ENCODE assay signal across 12 cellular contexts in genomic region chr1:59076612-59077011, GRCh38.
DNase-seq lines count a peak whose midpoint lies in the region; ATAC-seq, FAIRE-seq and TF ChIP-seq lines count a peak whose summit lies in the region.
"Had no signal": no experiment of that assay in that cellular context is flagged by ENCODE, and none has a peak within 500 bp of the region (broad histone marks: within the 10 kb centered on the region; RNA-seq: fewer than 3 reads in every experiment).

No MANE protein-coding gene starts in this region.

- peak; percentile 22; the same call in 1 of the 3 replicates for TF ChIP-seq CTCF in A549 (IDR thresholded peaks at IDR 0.05)
- no peak for TF ChIP-seq CTCF in endodermal cell (conservative IDR thresholded peaks at IDR 0.05)

- no peaks in the 10 kb centered on the region for H3K36me3 Mint-ChIP-seq in endodermal cell (ENCODE audit: low read depth)
- H3K36me3 Mint-ChIP-seq in T-cell: no peaks in the 10 kb centered on the region

- 78% methylated on average over 1 of the region's 1 CpG for WGBS in A549 (ENCODE audit: missing lambda C conversion rate)
- no CpG with 5 or more reads among the region's 1 CpG for WGBS in iPS DF 6.9 (ENCODE audit: insufficient coverage, insufficient read length)
- WGBS in endodermal cell (ENCODE audit: insufficient coverage in 1 of 2, insufficient read length in 1 of 2), 2 experiments: 95 to 100% methylated on average over 1 of the region's 1 CpG

- H3K9ac ChIP-seq in endodermal cell (ENCODE audit: extremely low read depth, low read length, poor library complexity, severe bottlenecking): no peak overlapping the region

- POLR2A ChIA-PET in A549 (lab: Yijun Ruan, JAX) (no interaction called here), T-cell (lab: Charles Lee) (no interaction called here)

- H3K4me2 ChIP-seq in A549: no peak overlapping the region

- no peak for FAIRE-seq in A549 (lab: Jason Lieb, UNC)
- FAIRE-seq in HTR-8/SVneo (lab: Jason Lieb, UNC): no peak
- FAIRE-seq: colon had no signal

- DNase-seq in A549 (ENCODE audit: low read depth in 1 of 2, low spot score in 1 of 2) (peak in 1 of 2 experiments; percentile 9), HTR-8/SVneo (ENCODE audit: insufficient read length, low spot score) (peak; percentile 13), amniotic epithelial cell (ENCODE audit: low read depth) (peak; percentile 69), iPS DF 6.9 (ENCODE audit: low read depth, low spot score) (no peak), endodermal cell (no peak), T-cell (no peak)
- DNase-seq in activated CD4-positive, CD25-positive, alpha-beta regulatory T cell (lab: John Stamatoyannopoulos, UW): no peak
- DNase-seq: left cardiac atrium; MG63; stimulated activated CD4-positive, alpha-beta T cell treated with anti-CD3 and anti-CD28 coated beads, Interleukin-12 subunit alpha, Interleukin-12 subunit beta, amount 100 ng/mL, for 4 hours had no signal

- CTCF ChIA-PET in A549 (lab: Yijun Ruan, JAX) (interaction anchor here (0.7 to 1.8 kb wide), 9 partner anchors 11 to 293 kb away, joined by 3 to 6 read pairs (median 3); partner anchors contain the start of gene JUN), T-cell (lab: Charles Lee) (no interaction called here)

- ATAC-seq in A549 (peak; percentile 34 to 66; a peak in 4 of 6 replicates), GM18502 (IDR thresholded peaks at IDR 0.05; ENCODE audit: poor library complexity, unreplicated experiment) (no peak), T-cell (replicated peaks in 1 of 4) (no peak)

- H3K4me3 ChIP-seq in A549: no peak overlapping the region
- no peak overlapping the region for H3K4me3 ChIP-seq in iPS DF 6.9 (ENCODE audit: low read length)
- no peak overlapping the region for H3K4me3 ChIP-seq in endodermal cell (ENCODE audit: low read length)
- H3K4me3 ChIP-seq: MG63 had no signal

- TF ChIP-seq EP300 in A549 (IDR thresholded peaks at IDR 0.05): no peak

- peak overlapping the region in 1 of 2 experiments; percentile 46; a peak in 1 of 6 replicates for H3K27ac ChIP-seq in A549
- peak overlapping the region; percentile 100 for H3K27ac ChIP-seq in iPS DF 6.9 (ENCODE audit: low read length)
- H3K27ac ChIP-seq in endodermal cell (ENCODE audit: low read depth, low read length): no peak overlapping the region

- peak; percentile 36; a peak in 4 of 5 replicates for TF ChIP-seq RAD21 in A549 (conservative IDR thresholded peaks at IDR 0.05 in 1 of 2, IDR thresholded peaks at IDR 0.05 in 1 of 2)

- H3K9me3 ChIP-seq in A549 (no peaks in the 10 kb centered on the region), iPS DF 6.9 (ENCODE audit: control insufficient read depth, insufficient read depth, low read length) (no peaks in the 10 kb centered on the region), endodermal cell (ENCODE audit: control insufficient read depth, low read length) (no peaks in the 10 kb centered on the region)
- H3K9me3 ChIP-seq: MG63 had no signal

- H3K9me3 Mint-ChIP-seq in endodermal cell (no peaks in the 10 kb centered on the region), T-cell (no peaks in the 10 kb centered on the region)

- no peak overlapping the region for H3K27ac Mint-ChIP-seq in endodermal cell
- H3K27ac Mint-ChIP-seq in T-cell: no peak overlapping the region

- H3K36me3 ChIP-seq in iPS DF 6.9 (ENCODE audit: control insufficient read depth, insufficient read depth, low read length): no peaks in the 10 kb centered on the region
- H3K36me3 ChIP-seq in endodermal cell (ENCODE audit: control insufficient read depth, insufficient read depth, low read length): no peaks in the 10 kb centered on the region
- H3K36me3 ChIP-seq: MG63 had no signal

- H3K27me3 ChIP-seq in iPS DF 6.9 (ENCODE audit: control insufficient read depth, insufficient read depth, low read length) (no peaks in the 10 kb centered on the region), endodermal cell (ENCODE audit: control insufficient read depth, insufficient read depth, low read length, poor library complexity, severe bottlenecking) (peaks cover 30% of the 10 kb centered on the region)
- H3K27me3 ChIP-seq: MG63 had no signal

- H3K4me1 ChIP-seq in A549 (no peaks in the 10 kb centered on the region), iPS DF 6.9 (ENCODE audit: control insufficient read depth, insufficient read depth, low read length) (peaks cover 7% of the 10 kb centered on the region; the same call in 1 of the 2 replicates), endodermal cell (ENCODE audit: control insufficient read depth, insufficient read depth, low read length) (peaks cover 12% of the 10 kb centered on the region)

- H3K4me3 Mint-ChIP-seq in endodermal cell: no peak overlapping the region
- no peak overlapping the region for H3K4me3 Mint-ChIP-seq in T-cell

- H3K4me1 Mint-ChIP-seq in endodermal cell (peaks cover 70% of the 10 kb centered on the region), T-cell (peaks cover 11 to 19% (median 18%) of the 10 kb centered on the region in 3 donors)

- peaks cover 36% of the 10 kb centered on the region for H3K27me3 Mint-ChIP-seq in endodermal cell (ENCODE audit: insufficient read depth)
- peaks cover 0 to 4% of the 10 kb centered on the region in 2 donors for H3K27me3 Mint-ChIP-seq in T-cell

- no peak for TF ChIP-seq POLR2A in A549 (IDR thresholded peaks at IDR 0.05; ENCODE audit: low read length)

TF ChIP-seq in A549, 52 proteins besides CTCF, POLR2A, EP300 and RAD21:
- TF ChIP-seq SMC3 (IDR thresholded peaks at IDR 0.05) (peak; percentile 43; the same call in 1 of the 3 replicates), NR3C1 (IDR thresholded peaks at IDR 0.05) (no peak)
TF ChIP-seq in A549: peak in this region for 1.

Comparison
In these comparisons a context has a peak if more than half of its experiments do, and no peak if none do; other contexts are left out.
1. ATAC-seq: peak in A549 (2 of 2); none in GM18502 (single experiment) and T-cell (0 of 4).
2. DNase-seq: peak in HTR-8/SVneo (single experiment) and amniotic epithelial cell (single experiment); none in iPS DF 6.9 (single experiment), endodermal cell (single experiment), activated CD4-positive, CD25-positive, alpha-beta regulatory T cell (0 of 4) and T-cell (0 of 34).